In genomic region chr7:2403718-2404648, GRCh38 we compare ENCODE assay signal across 8 cellular contexts. TPM values are rescaled to one million over a fixed set of nuclear protein-coding genes. Genes with fewer than 3 reads are reported as not detected.
A peak's percentile ranks its signal among the peaks of the same experiment; 100 is the strongest.
DNase-seq lines count a peak whose midpoint lies in the region; ATAC-seq, FAIRE-seq and TF ChIP-seq lines count a peak whose summit lies in the region.

No MANE protein-coding gene starts in this region.

- dilution Hi-C loops in endothelial cell of umbilical vein (cut with MboI; ENCODE audit: extremely low pct_ligation_motif_present, low sequenced_read_pairs), result no loop called here

- peak; percentile 13 for ATAC-seq in GM19023 (IDR thresholded peaks at IDR 0.05; ENCODE audit: unreplicated experiment)

- H3K36me3 ChIP-seq in HUES64 (ENCODE audit: insufficient read depth, low read length), result no peaks in the 10 kb centered on the region
- no peaks in the 10 kb centered on the region for H3K36me3 ChIP-seq in endothelial cell of umbilical vein (ENCODE audit: control insufficient read depth in 2 of 2, extremely low read depth in 1 of 2, insufficient read depth in 2 of 2, low read length in 2 of 2)
- H3K36me3 ChIP-seq in mesodermal cell (ENCODE audit: control insufficient read depth, insufficient read depth, low read length), result no peaks in the 10 kb centered on the region
- no peaks in the 10 kb centered on the region for H3K36me3 ChIP-seq in thyroid gland

- intact Hi-C loops in endothelial cell of umbilical vein (cut with micrococcal nuclease), result loop anchor here (1.0 to 10.0 kb wide), 4 partner anchors 27 to 227 kb away; partner anchors contain the start of genes EIF3B and TTYH3
- intact Hi-C loops in thyroid gland (cut with DNase I), result no loop called here

- 9% methylated on average over 71 of the region's 71 CpGs for WGBS in HUES64
- 5 to 8% methylated on average over 52 to 63 of the region's 71 CpGs for WGBS in mesodermal cell (ENCODE audit: insufficient coverage in 2 of 2), 2 experiments
- WGBS in thyroid gland, 2 donors, result 4 to 5% methylated on average over 21 to 37 of the region's 71 CpGs

- CTCF ChIA-PET in AG04450 (lab: Charles Lee) (interaction anchor here (1.3 kb wide), 1 partner anchor 65 kb away, joined by 3 read pairs; no protein-coding TSS in a partner anchor), endothelial cell of umbilical vein (lab: Charles Lee) (interaction anchor here (1.0 to 2.5 kb wide), 5 partner anchors 10 to 65 kb away, joined by 5 to 11 read pairs (median 5); no protein-coding TSS in a partner anchor), GM10248 (lab: Yijun Ruan, JAX) (interaction anchor here (1.0 to 2.8 kb wide), 3 partner anchors 36 to 306 kb away, joined by 3 to 10 read pairs (median 4); no protein-coding TSS in a partner anchor)

- no peaks in the 10 kb centered on the region for H3K9me1 ChIP-seq in endothelial cell of umbilical vein (replicated peaks; ENCODE audit: control insufficient read depth, extremely low read depth, insufficient read depth, low read length)

- H2AFZ ChIP-seq in endothelial cell of umbilical vein (ENCODE audit: low read depth, low read length), result peak overlapping the region; percentile 71

- H3K9me3 ChIP-seq in AG04450 (ENCODE audit: control insufficient read depth, insufficient read depth, low read length), result no peaks in the 10 kb centered on the region
- H3K9me3 ChIP-seq in HUES64 (ENCODE audit: insufficient read depth, low read depth, low read length), result no peaks in the 10 kb centered on the region
- H3K9me3 ChIP-seq in endothelial cell of umbilical vein (replicated peaks; ENCODE audit: control insufficient read depth, insufficient read depth, low read length), result no peaks in the 10 kb centered on the region
- H3K9me3 ChIP-seq in mesodermal cell (ENCODE audit: control insufficient read depth, low read length), result no peaks in the 10 kb centered on the region
- H3K9me3 ChIP-seq in thyroid gland, result no peaks in the 10 kb centered on the region

- TF ChIP-seq POLR2A in endothelial cell of umbilical vein (IDR thresholded peaks at IDR 0.05; ENCODE audit: low read depth, low read length) (no peak), thyroid gland (IDR thresholded peaks at IDR 0.05) (no peak)

- FAIRE-seq in endothelial cell of umbilical vein (lab: Jason Lieb, UNC), result no peak

- BruUV-seq in endothelial cell of umbilical vein (replicated peaks; lab: Mats Ljungman, UMichigan), result no TSS peak

- H3K27ac ChIP-seq in AG04450 (ENCODE audit: low read depth, low read length) (no peak overlapping the region), HUES64 (ENCODE audit: low read depth, low read length) (peak overlapping the region; percentile 13; the same call in 1 of the 2 replicates), endothelial cell of umbilical vein (ENCODE audit: insufficient read depth, low read depth, low read length) (no peak overlapping the region), mesodermal cell (ENCODE audit: low read depth, low read length, severe bottlenecking) (peak overlapping the region; percentile 36), thyroid gland (peak overlapping the region; percentile 12 to 68 (median 44))

- peak overlapping the region; percentile 71 for H3K4me3 ChIP-seq in AG04450 (ENCODE audit: low read depth, low read length)
- H3K4me3 ChIP-seq in HUES64 (ENCODE audit: low read length), result peak overlapping the region; percentile 91
- peak overlapping the region; percentile 68 to 75 (median 68) for H3K4me3 ChIP-seq in endothelial cell of umbilical vein (replicated peaks in 1 of 3; ENCODE audit: insufficient read depth in 1 of 3, low read depth in 1 of 3, low read length in 3 of 3)
- peak overlapping the region; percentile 76 for H3K4me3 ChIP-seq in mesodermal cell (ENCODE audit: extremely low read depth, insufficient read depth, low read length, poor library complexity, severe bottlenecking)
- H3K4me3 ChIP-seq in thyroid gland (replicated peaks in 1 of 3), result peak overlapping the region; percentile 56 to 78 (median 69)

- TF ChIP-seq CTCF in AG04450 (IDR thresholded peaks at IDR 0.05; ENCODE audit: low read depth, low read length), result peak; percentile 35
- TF ChIP-seq CTCF in endothelial cell of umbilical vein (IDR thresholded peaks at IDR 0.05; ENCODE audit: extremely low read depth in 1 of 2, insufficient read depth in 1 of 2, low read depth in 1 of 2, low read length in 2 of 2), result peak; percentile 7 to 41
- TF ChIP-seq CTCF in thyroid gland (IDR thresholded peaks at IDR 0.05), result peak in 3 of 6 experiments; percentile 9 to 21 (median 10)
- TF ChIP-seq CTCF in GM10248 (IDR thresholded peaks at IDR 0.05; ENCODE audit: control extremely low read depth, extremely low read depth, low read depth, missing control alignments), result no peak

- no peaks in the 10 kb centered on the region for H3K27me3 ChIP-seq in AG04450 (ENCODE audit: control insufficient read depth, insufficient read depth, low read length)
- H3K27me3 ChIP-seq in HUES64 (ENCODE audit: insufficient read depth, low read length), result no peaks in the 10 kb centered on the region
- H3K27me3 ChIP-seq in endothelial cell of umbilical vein (ENCODE audit: control insufficient read depth in 2 of 2, insufficient read depth in 2 of 2, low read length in 2 of 2), result no peaks in the 10 kb centered on the region
- H3K27me3 ChIP-seq in thyroid gland, result no peaks in the 10 kb centered on the region

- H3K79me2 ChIP-seq in endothelial cell of umbilical vein (ENCODE audit: control insufficient read depth, insufficient read depth, low read length), result peaks cover 5% of the 10 kb centered on the region

- DNase-seq in AG04450 (ENCODE audit: low read depth, low spot score) (no peak), endothelial cell of umbilical vein (ENCODE audit: low read depth, low spot score) (peak; percentile 42), thyroid gland (peak; percentile 39 to 45), GM10248 (ENCODE audit: extremely low spot score) (no peak)
- peak; percentile 17 for DNase-seq in activated CD4-positive, alpha-beta T cell treated with anti-CD3 and anti-CD28 coated beads, Interleukin-2, amount 50 U/mL, for 1 hour

- H4K20me1 ChIP-seq in endothelial cell of umbilical vein (replicated peaks; ENCODE audit: control insufficient read depth, extremely low read depth, insufficient read depth, low read length), result no peaks in the 10 kb centered on the region

- POLR2A ChIA-PET in AG04450 (lab: Yijun Ruan, JAX) (interaction anchor here (0.5 to 1.0 kb wide), 5 partner anchors 8 to 227 kb away, joined by 3 to 6 read pairs (median 3); partner anchors contain the start of gene TTYH3), endothelial cell of umbilical vein (lab: Charles Lee) (no interaction called here), GM10248 (lab: Yijun Ruan, JAX) (no interaction called here)

- peak overlapping the region; percentile 77 for H3K9ac ChIP-seq in HUES64 (ENCODE audit: low read depth, low read length)
- H3K9ac ChIP-seq in endothelial cell of umbilical vein (replicated peaks; ENCODE audit: extremely low read depth, insufficient read depth, low read length), result peak overlapping the region; percentile 80

- peaks cover 10% of the 10 kb centered on the region for H3K4me1 ChIP-seq in HUES64 (ENCODE audit: insufficient read depth, low read length)
- peaks cover 28% of the 10 kb centered on the region for H3K4me1 ChIP-seq in endothelial cell of umbilical vein (ENCODE audit: control insufficient read depth, extremely low read depth, insufficient read depth, low read length)
- H3K4me1 ChIP-seq in mesodermal cell (ENCODE audit: control insufficient read depth, insufficient read depth, low read length, poor library complexity, severe bottlenecking), result peaks cover 18% of the 10 kb centered on the region
- peaks cover 32 to 55% of the 10 kb centered on the region in 2 donors for H3K4me1 ChIP-seq in thyroid gland

- H3K4me2 ChIP-seq in endothelial cell of umbilical vein (ENCODE audit: insufficient read depth, low read length), result peak overlapping the region; percentile 84

TF ChIP-seq in endothelial cell of umbilical vein, 7 proteins besides CTCF, POLR2A, EP300 and RAD21 (continues in another document):
- TF ChIP-seq JUN (IDR thresholded peaks at IDR 0.05; ENCODE audit: borderline replicate concordance, insufficient read depth, insufficient read length, low read depth), result no peak
- no peak for TF ChIP-seq POLR2AphosphoS5 (IDR thresholded peaks at IDR 0.05; ENCODE audit: insufficient read depth, low read depth, low read length)
- TF ChIP-seq MYC (IDR thresholded peaks at IDR 0.05; ENCODE audit: low read depth, low read length), result no peak
- no peak for TF ChIP-seq GATA2 (IDR thresholded peaks at IDR 0.05; ENCODE audit: insufficient read depth, insufficient read length, low read depth, low read length)
- TF ChIP-seq FOS (IDR thresholded peaks at IDR 0.05; ENCODE audit: borderline replicate concordance, insufficient read depth, low read length), result no peak

RNA-seq across cellular contexts. Expression of gene CHST12, which starts 0.6 kb away (rescaled TPM):
- 8.7 and 13.4 TPM in 2 replicates for polyA plus RNA-seq in AG04450 (2011; rRNA removed)
- polyA minus RNA-seq in AG04450 (2011; rRNA and poly(A)+ RNA removed), result 4.0 and 4.3 TPM in 2 replicates
- polyA plus RNA-seq in HUES64 (2013, experiment 1 of 2), result 9.6 TPM
- polyA plus RNA-seq in HUES64 (2013, experiment 2 of 2), result 8.4 TPM
- 28.8 and 30.2 TPM in 2 replicates for total RNA-seq in endothelial cell of umbilical vein
- polyA plus RNA-seq in endothelial cell of umbilical vein, result 52.6 and 77.7 TPM in 2 replicates
- polyA plus RNA-seq in endothelial cell of umbilical vein (2011; cell fraction: cytosol; rRNA removed), result 22.0 and 28.8 TPM in 2 replicates
- polyA plus RNA-seq in endothelial cell of umbilical vein (2011; cell fraction: nucleus; rRNA removed), result 10.4 and 11.5 TPM in 2 replicates
- polyA plus RNA-seq in endothelial cell of umbilical vein (2012), result 13.7 and 17.7 TPM in 2 replicates
- 18.9 and 19.3 TPM in 2 replicates for polyA minus RNA-seq in endothelial cell of umbilical vein
- 10.0 TPM for polyA minus RNA-seq in endothelial cell of umbilical vein (2011; cell fraction: cytosol; rRNA and poly(A)+ RNA removed)
- polyA minus RNA-seq in endothelial cell of umbilical vein (2011; cell fraction: nucleus; rRNA and poly(A)+ RNA removed), result 6.1 and 9.6 TPM in 2 replicates
- polyA plus RNA-seq in mesodermal cell (2013, experiment 1 of 2), result 20.6 TPM
- 15.7 TPM for polyA plus RNA-seq in mesodermal cell (2013, experiment 2 of 2)
- total RNA-seq in thyroid gland, result 10 to 100 TPM; 15.3 to 24.2 (median 19.2) TPM

RNA-seq across cellular contexts. Expression of gene EIF3B, which starts 49.4 kb away (rescaled TPM):
- polyA plus RNA-seq in AG04450 (2011; rRNA removed), result 101 and 110 TPM in 2 replicates
- polyA minus RNA-seq in AG04450 (2011; rRNA and poly(A)+ RNA removed), result 94.4 and 101 TPM in 2 replicates
- polyA plus RNA-seq in HUES64 (2013, experiment 1 of 2), result 220 TPM
- 196 TPM for polyA plus RNA-seq in HUES64 (2013, experiment 2 of 2)
- 198 and 207 TPM in 2 replicates for total RNA-seq in endothelial cell of umbilical vein
- polyA plus RNA-seq in endothelial cell of umbilical vein, result 104 and 107 TPM in 2 replicates
- 93.2 and 103 TPM in 2 replicates for polyA plus RNA-seq in endothelial cell of umbilical vein (2011; cell fraction: cytosol; rRNA removed)
- 273 and 313 TPM in 2 replicates for polyA plus RNA-seq in endothelial cell of umbilical vein (2011; cell fraction: nucleus; rRNA removed)
- 163 and 181 TPM in 2 replicates for polyA plus RNA-seq in endothelial cell of umbilical vein (2012)
- polyA minus RNA-seq in endothelial cell of umbilical vein, result 113 and 145 TPM in 2 replicates
- polyA minus RNA-seq in endothelial cell of umbilical vein (2011; cell fraction: cytosol; rRNA and poly(A)+ RNA removed), result 136 TPM
- polyA minus RNA-seq in endothelial cell of umbilical vein (2011; cell fraction: nucleus; rRNA and poly(A)+ RNA removed), result 83.3 and 97.0 TPM in 2 replicates
- 126 TPM for polyA plus RNA-seq in mesodermal cell (2013, experiment 1 of 2)
- polyA plus RNA-seq in mesodermal cell (2013, experiment 2 of 2), result 123 TPM
- total RNA-seq in thyroid gland, result 100 to 1,000 TPM in 3 of 4 donors, 10 to 100 TPM in 1; 89.4 to 122 (median 111) TPM

Comparison
In these comparisons a context has a peak if more than half of its experiments do, and no peak if none do; other contexts are left out.
1. DNase-seq: peak in activated CD4-positive, alpha-beta T cell treated with anti-CD3 and anti-CD28 coated beads, Interleukin-2, amount 50 U/mL, for 1 hour (single experiment), endothelial cell of umbilical vein (single experiment) and thyroid gland (2 of 2); none in AG04450 (single experiment) and GM10248 (single experiment).
2. H3K27ac ChIP-seq: peak in HUES64 (single experiment), mesodermal cell (single experiment) and thyroid gland (3 of 3); none in AG04450 (single experiment) and endothelial cell of umbilical vein (single experiment).
3. Peak in every context shown above with its lines, with median percentiles within 50 percentile points of each other: H3K4me3 ChIP-seq.